ENCODE assay signal across 15 cellular contexts in the genomic region with DNA sequence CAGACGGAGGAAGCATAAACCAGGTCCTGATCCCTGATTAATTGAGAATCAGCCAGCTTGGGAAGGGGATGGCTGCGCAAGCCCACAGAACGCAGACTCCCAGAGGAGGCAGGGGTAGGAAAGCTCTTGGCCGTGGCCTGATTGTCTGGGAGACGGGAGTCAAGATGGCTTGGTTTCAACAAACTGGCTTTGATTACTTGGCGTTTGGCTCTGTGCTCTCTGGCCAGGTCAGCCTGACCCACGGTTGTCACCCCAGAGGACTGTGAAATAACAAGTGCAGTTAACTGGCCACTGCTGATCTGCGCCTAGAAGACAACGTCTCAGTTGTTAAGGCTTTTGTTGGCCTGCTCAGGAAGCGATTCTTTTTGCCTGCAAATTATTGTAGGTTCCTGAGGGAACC.
DNase-seq lines count a peak whose midpoint lies in the region; ATAC-seq, FAIRE-seq and TF ChIP-seq lines count a peak whose summit lies in the region.
"Had no signal": no experiment of that assay in that cellular context is flagged by ENCODE, and none has a peak within 500 bp of the region (broad histone marks: within the 10 kb centered on the region; RNA-seq: fewer than 3 reads in every experiment).

No MANE protein-coding gene starts in this region.

- no peak for FAIRE-seq in HTR-8/SVneo (lab: Jason Lieb, UNC)
- FAIRE-seq: K562 had no signal

- in situ Hi-C loops in transverse colon (cut with MboI; ENCODE audit: low pct_ligation_motif_present in 1 of 4, low pct_unique_long_range_greater_than_20kb in 1 of 4, low sequenced_read_pairs in 3 of 4), result no loop called here

- H3K4me1 Mint-ChIP-seq in brain, result peaks cover 45% of the 10 kb centered on the region
- H3K4me1 Mint-ChIP-seq: activated T-helper 17 cell treated with anti-CD3 and anti-CD28 coated beads, Interleukin-2, amount 50 U/mL, for 72 hours had no signal

- H3K27me3 Mint-ChIP-seq in brain, result peaks cover 8% of the 10 kb centered on the region

- no peak for TF ChIP-seq POLR2A in transverse colon (IDR thresholded peaks at IDR 0.05)

- TF ChIP-seq EP300 in transverse colon (IDR thresholded peaks at IDR 0.05; ENCODE audit: low read depth), result no peak

- H3K27ac ChIP-seq in transverse colon, result peak overlapping the region; percentile 68 to 74 (median 72)
- H3K27ac ChIP-seq: epithelial cell of prostate had no signal

- H3K4me3 ChIP-seq in transverse colon, result no peak overlapping the region
- H3K4me3 ChIP-seq: K562 had no signal

- no peaks in the 10 kb centered on the region for H3K27me3 ChIP-seq in transverse colon

- peaks cover 3 to 21% (median 5%) of the 10 kb centered on the region in 4 donors for H3K4me1 ChIP-seq in transverse colon

- ATAC-seq in omental fat pad (ENCODE audit: low FRiP score) (peak; percentile 31), HG02571 (IDR thresholded peaks at IDR 0.05; ENCODE audit: unreplicated experiment) (no peak)
- ATAC-seq: activated T-helper 17 cell treated with anti-CD3 and anti-CD28 coated beads, Interleukin-2, amount 50 U/mL, for 72 hours; K562; stimulated activated naive CD8-positive, alpha-beta T cell treated with anti-CD3 and anti-CD28 coated beads, Interleukin-15, amount 100 ng/mL, for 72 hours had no signal

- H3K27ac Mint-ChIP-seq in brain, result peak overlapping the region in 4 of 5 experiments; percentile 3 to 63 (median 30)
- H3K27ac Mint-ChIP-seq: activated CD4-positive, alpha-beta T cell treated with anti-CD3 and anti-CD28 coated beads, Interleukin-2, amount 10 ng/mL, durations not matched to agents 7 days and 5 days; activated T-helper 17 cell treated with anti-CD3 and anti-CD28 coated beads, Interleukin-2, amount 50 U/mL, for 72 hours; stimulated activated naive CD8-positive, alpha-beta T cell treated with anti-CD3 and anti-CD28 coated beads, Interleukin-15, amount 100 ng/mL, for 72 hours had no signal

- no peaks in the 10 kb centered on the region for H3K36me3 ChIP-seq in transverse colon

- TF ChIP-seq CTCF in brain (conservative IDR thresholded peaks at IDR 0.05) (no peak), omental fat pad (IDR thresholded peaks at IDR 0.05) (no peak), transverse colon (IDR thresholded peaks at IDR 0.05) (no peak)

- no peaks in the 10 kb centered on the region for H3K9me3 ChIP-seq in transverse colon

- DNase-seq in head of caudate nucleus, result peak in 36 of 42 donors; percentile 17 to 76 (median 52)
- no peak for DNase-seq in omental fat pad (ENCODE audit: low spot score)
- DNase-seq in transverse colon, result no peak
- DNase-seq in NCI-H1694 (lab: John Stamatoyannopoulos, UW), result no peak
- no peak for DNase-seq in HTR-8/SVneo (ENCODE audit: insufficient read length, low spot score)
- DNase-seq: activated CD4-positive, alpha-beta T cell treated with anti-CD3 and anti-CD28 coated beads, Interleukin-2, amount 10 ng/mL, durations not matched to agents 7 days and 5 days; NCI-H1417; NCI-H524; RPMI8226; stimulated activated naive CD8-positive, alpha-beta T cell treated with anti-CD3 and anti-CD28 coated beads, Interleukin-15, amount 100 ng/mL, for 72 hours had no signal

- 69 to 75% methylated on average over 2 to 10 of the region's 10 CpGs for WGBS in transverse colon (ENCODE audit: low coverage in 1 of 2), 2 donors

- H3K36me3 Mint-ChIP-seq in brain, result no peaks in the 10 kb centered on the region

- H3K4me3 Mint-ChIP-seq in brain, result no peak overlapping the region
- H3K4me3 Mint-ChIP-seq: activated CD4-positive, alpha-beta T cell treated with anti-CD3 and anti-CD28 coated beads, Interleukin-2, amount 10 ng/mL, durations not matched to agents 7 days and 5 days; activated T-helper 17 cell treated with anti-CD3 and anti-CD28 coated beads, Interleukin-2, amount 50 U/mL, for 72 hours; stimulated activated naive CD8-positive, alpha-beta T cell treated with anti-CD3 and anti-CD28 coated beads, Interleukin-15, amount 100 ng/mL, for 72 hours had no signal

- intact Hi-C loops in head of caudate nucleus (cut with DNase I) (loop anchor here (5.0 to 10.0 kb wide), 2 partner anchors 60 to 273 kb away; a partner anchor contains a TSS), transverse colon (cut with DNase I; ENCODE audit: low total_unique reads) (no loop called here)

- H3K9me3 Mint-ChIP-seq in brain, result peaks cover 2 to 21% (median 3%) of the 10 kb centered on the region in 5 experiments
- H3K9me3 Mint-ChIP-seq: activated CD4-positive, alpha-beta T cell treated with anti-CD3 and anti-CD28 coated beads, Interleukin-2, amount 10 ng/mL, durations not matched to agents 7 days and 5 days had no signal

Comparison
In these comparisons a context has a peak if more than half of its experiments do, and no peak if none do; other contexts are left out.
1. DNase-seq: peak in head of caudate nucleus (36 of 42); none in omental fat pad (single experiment), transverse colon (single experiment), NCI-H1694 (single experiment) and HTR-8/SVneo (single experiment).